In genomic region chr9:124810513-124811355, GRCh38 we compare ENCODE assay signal across 12 cellular contexts. TPM values are rescaled to one million over a fixed set of nuclear protein-coding genes. Genes with fewer than 3 reads are reported as not detected.
DNase-seq lines count a peak whose midpoint lies in the region; ATAC-seq and TF ChIP-seq lines count a peak whose summit lies in the region.
"Had no signal": no experiment of that assay in that cellular context is flagged by ENCODE, and none has a peak within 500 bp of the region (broad histone marks: within the 10 kb centered on the region; RNA-seq: fewer than 3 reads in every experiment).

No MANE protein-coding gene starts in this region.

- H2AFZ ChIP-seq in GM23338 = peak overlapping the region; percentile 99

- peak overlapping the region; percentile 88 for H3K27ac ChIP-seq in GM23338 (ENCODE audit: low read depth)
- peak overlapping the region in 8 of 10 donors; percentile 11 to 53 (median 34) for H3K27ac ChIP-seq in heart right ventricle
- H3K27ac ChIP-seq: VCaP had no signal

- ATAC-seq in GM23338 (peak; percentile 93), heart right ventricle (peak in 6 of 8 donors; percentile 31 to 56 (median 44))
- ATAC-seq in activated CD4-positive, CD25-positive, alpha-beta regulatory T cell treated with anti-CD3 and anti-CD28 coated beads, Interleukin-2, amount 50 U/mL, for 24 hours = no peak

- intact Hi-C loops in heart right ventricle (cut with DNase I) = no loop called here

- no peaks in the 10 kb centered on the region for H4K20me1 ChIP-seq in GM23338 (replicated peaks; ENCODE audit: insufficient read depth)

- H3K4me1 ChIP-seq in GM23338 (ENCODE audit: insufficient read depth) (peaks cover 14% of the 10 kb centered on the region), heart right ventricle (peaks cover 0 to 23% (median 4%) of the 10 kb centered on the region in 9 donors)

- H3K27me3 Mint-ChIP-seq in GM23338 (ENCODE audit: insufficient read depth, low read depth, poor library complexity) = peaks cover 6% of the 10 kb centered on the region

- H3K9me2 ChIP-seq in GM23338 (ENCODE audit: insufficient read depth) = no peaks in the 10 kb centered on the region

- 64 to 67% methylated on average over 14 of the region's 14 CpGs for WGBS in heart right ventricle, 2 donors

- peaks cover 34% of the 10 kb centered on the region for H3K4me1 Mint-ChIP-seq in GM23338

- H3K36me3 ChIP-seq in GM23338 (ENCODE audit: insufficient read depth) = no peaks in the 10 kb centered on the region
- peaks cover 0 to 21% (median 0%) of the 10 kb centered on the region in 9 donors for H3K36me3 ChIP-seq in heart right ventricle

- DNase-seq in GM23338 (ENCODE audit: low spot score) = peak; percentile 93
- DNase-seq in amniotic epithelial cell (ENCODE audit: low read depth) = peak; percentile 81
- no peak for DNase-seq in heart right ventricle
- peak; percentile 50 for DNase-seq in renal cortical epithelial cell (ENCODE audit: low read depth)
- DNase-seq in superior temporal gyrus (ENCODE audit: extremely low spot score) = no peak
- no peak for DNase-seq in stimulated activated CD8-positive, alpha-beta memory T cell treated with anti-CD3 and anti-CD28 coated beads, Interleukin-4, amount 100 ng/mL, for 48 hours
- no peak for DNase-seq in NCI-H2196 (lab: John Stamatoyannopoulos, UW; ENCODE audit: unreplicated experiment)
- DNase-seq: DND-41; MM.1S; stimulated activated CD4-positive, alpha-beta T cell treated with anti-CD3 and anti-CD28 coated beads, Interleukin-4, amount 100 ng/mL, for 1 hour had no signal

- H3F3A ChIP-seq in GM23338 (replicated peaks; ENCODE audit: low read depth) = 0 out of 2 replicates have a peak, but pooled peaks cover 4% of the 10 kb centered on the region

- no peaks in the 10 kb centered on the region for H3K9me3 Mint-ChIP-seq in GM23338

- peak overlapping the region; percentile 76 for H3K4me2 ChIP-seq in GM23338

- H3K4me3 Mint-ChIP-seq in GM23338 = no peak overlapping the region; the same call in 2 of the 3 replicates

- peak overlapping the region; percentile 91 for H3K27ac Mint-ChIP-seq in GM23338

- TF ChIP-seq CTCF in GM23338 (conservative IDR thresholded peaks at IDR 0.05; ENCODE audit: low read depth in 2 of 2) = peak in 1 of 2 experiments; percentile 58; a peak in 2 of 4 replicates
- no peak for TF ChIP-seq CTCF in heart right ventricle (IDR thresholded peaks at IDR 0.05)

- no peaks in the 10 kb centered on the region for H3K79me2 ChIP-seq in GM23338 (replicated peaks; ENCODE audit: insufficient read depth)

- 0 out of 2 replicates have a peak overlapping the region, but pooled peaks have one; percentile 32 for H3K4me3 ChIP-seq in GM23338
- no peak overlapping the region for H3K4me3 ChIP-seq in heart right ventricle

- H3K27me3 ChIP-seq in GM23338 (ENCODE audit: insufficient read depth) (no peaks in the 10 kb centered on the region), heart right ventricle (no peaks in the 10 kb centered on the region)

- no peaks in the 10 kb centered on the region; the same call in 2 of the 3 replicates for H3K36me3 Mint-ChIP-seq in GM23338 (ENCODE audit: low read depth)

- H3K9me3 ChIP-seq in heart right ventricle = no peaks in the 10 kb centered on the region

TF ChIP-seq in GM23338, 12 proteins besides CTCF, POLR2A, EP300 and RAD21:
- TF ChIP-seq ZNF114 (CRISPR knock-in tag; IDR thresholded peaks at IDR 0.05) (no peak), POLR2AphosphoS5 (IDR thresholded peaks at IDR 0.05; ENCODE audit: low read depth) (0 out of 2 replicates have a peak, but pooled peaks have one; percentile 26), EZH2phosphoT487 (IDR thresholded peaks at IDR 0.05; ENCODE audit: unreplicated experiment) (no peak), JUNB (IDR thresholded peaks at IDR 0.05; ENCODE audit: unreplicated experiment) (no peak), REST (IDR thresholded peaks at IDR 0.05; ENCODE audit: unreplicated experiment) (no peak)

RNA-seq across cellular contexts. Expression of gene OLFML2A, which starts 33.8 kb away (rescaled TPM):
- total RNA-seq in GM23338 (2014; rRNA removed; shearing (Covaris generic)) = 6.4 and 6.7 TPM in 2 replicates
- polyA plus RNA-seq in GM23338 (2016; fragmentation: Nextera tagmentation; extraction: Ambion mirVana) (1.1 TPM in 2 replicates), heart right ventricle (1 to 10 TPM; 5.9 to 9.3 TPM)
- total RNA-seq in heart right ventricle (10 to 100 TPM; 21.9 to 51.2 (median 32.5) TPM), renal cortical epithelial cell (2.1 and 6.6 TPM in 2 replicates)

RNA-seq across cellular contexts. Expression of gene NR6A1, which starts 39.6 kb away (rescaled TPM):
- total RNA-seq in GM23338 (2014; rRNA removed; shearing (Covaris generic)) = 125 and 139 TPM in 2 replicates
- polyA plus RNA-seq in GM23338 (2016; fragmentation: Nextera tagmentation; extraction: Ambion mirVana) (40.9 and 44.2 TPM in 2 replicates), heart right ventricle (1 to 10 TPM in 1 of 2 donors, under 1 TPM in 1; 0.29 to 1.0 TPM)
- total RNA-seq in heart right ventricle (1 to 10 TPM in 8 of 10 donors, under 1 TPM in 2; 0.78 to 2.0 (median 1.2) TPM), renal cortical epithelial cell (6.0 and 6.1 TPM in 2 replicates)

RNA-seq across cellular contexts. Expression of gene WDR38, which starts 42.5 kb away (rescaled TPM):
- not detected in 2 replicates for total RNA-seq in GM23338 (2014; rRNA removed; shearing (Covaris generic))
- polyA plus RNA-seq in GM23338 (2016; fragmentation: Nextera tagmentation; extraction: Ambion mirVana) (not detected in 2 replicates), heart right ventricle (under 1 TPM in 1 of 2 donors, not detected in 1; 0.04 TPM)
- total RNA-seq in heart right ventricle (under 1 TPM in 1 of 10 donors, not detected in 9; 0.22 TPM), renal cortical epithelial cell (not detected in 2 replicates)

RNA-seq across cellular contexts. Expression of gene RPL35, which starts 51.0 kb away (rescaled TPM):
- 1,202 and 1,683 TPM in 2 replicates for total RNA-seq in GM23338 (2014; rRNA removed; shearing (Covaris generic))
- 4,143 and 4,572 TPM in 2 replicates for polyA plus RNA-seq in GM23338 (2016; fragmentation: Nextera tagmentation; extraction: Ambion mirVana)
- total RNA-seq in heart right ventricle = 100 to 1,000 TPM; 598 to 885 (median 678) TPM
- 1,000 to 10,000 TPM; 3,237 to 3,743 TPM for polyA plus RNA-seq in heart right ventricle
- total RNA-seq in renal cortical epithelial cell = 609 and 3,177 TPM in 2 replicates

RNA-seq across cellular contexts. Expression of gene ARPC5L, which starts 51.2 kb away (rescaled TPM):
- 35.9 and 41.2 TPM in 2 replicates for total RNA-seq in GM23338 (2014; rRNA removed; shearing (Covaris generic))
- polyA plus RNA-seq in GM23338 (2016; fragmentation: Nextera tagmentation; extraction: Ambion mirVana) (84.5 and 87.3 TPM in 2 replicates), heart right ventricle (10 to 100 TPM; 26.6 to 74.9 TPM)
- total RNA-seq in heart right ventricle (10 to 100 TPM; 30.6 to 69.4 (median 39.9) TPM), renal cortical epithelial cell (14.2 and 15.7 TPM in 2 replicates)

Comparison
In these comparisons a context has a peak if more than half of its experiments do, and no peak if none do; other contexts are left out.
1. ATAC-seq: peak in GM23338 (single experiment) and heart right ventricle (6 of 8); none in activated CD4-positive, CD25-positive, alpha-beta regulatory T cell treated with anti-CD3 and anti-CD28 coated beads, Interleukin-2, amount 50 U/mL, for 24 hours (0 of 2).
2. DNase-seq: peak in GM23338 (single experiment), amniotic epithelial cell (single experiment) and renal cortical epithelial cell (single experiment); none in heart right ventricle (0 of 2), superior temporal gyrus (single experiment), stimulated activated CD8-positive, alpha-beta memory T cell treated with anti-CD3 and anti-CD28 coated beads, Interleukin-4, amount 100 ng/mL, for 48 hours (single experiment) and NCI-H2196 (single experiment).
3. RNA of gene NR6A1, which starts 39.6 kb away (total RNA-seq): 125 to 139 TPM in GM23338; 6.0 to 6.1 TPM in renal cortical epithelial cell and 0.78 to 2.0 TPM in heart right ventricle; every median in the first group is over 10 times any median in the second.